7 cellular contexts compared by ENCODE assay signal in the genomic region with DNA sequence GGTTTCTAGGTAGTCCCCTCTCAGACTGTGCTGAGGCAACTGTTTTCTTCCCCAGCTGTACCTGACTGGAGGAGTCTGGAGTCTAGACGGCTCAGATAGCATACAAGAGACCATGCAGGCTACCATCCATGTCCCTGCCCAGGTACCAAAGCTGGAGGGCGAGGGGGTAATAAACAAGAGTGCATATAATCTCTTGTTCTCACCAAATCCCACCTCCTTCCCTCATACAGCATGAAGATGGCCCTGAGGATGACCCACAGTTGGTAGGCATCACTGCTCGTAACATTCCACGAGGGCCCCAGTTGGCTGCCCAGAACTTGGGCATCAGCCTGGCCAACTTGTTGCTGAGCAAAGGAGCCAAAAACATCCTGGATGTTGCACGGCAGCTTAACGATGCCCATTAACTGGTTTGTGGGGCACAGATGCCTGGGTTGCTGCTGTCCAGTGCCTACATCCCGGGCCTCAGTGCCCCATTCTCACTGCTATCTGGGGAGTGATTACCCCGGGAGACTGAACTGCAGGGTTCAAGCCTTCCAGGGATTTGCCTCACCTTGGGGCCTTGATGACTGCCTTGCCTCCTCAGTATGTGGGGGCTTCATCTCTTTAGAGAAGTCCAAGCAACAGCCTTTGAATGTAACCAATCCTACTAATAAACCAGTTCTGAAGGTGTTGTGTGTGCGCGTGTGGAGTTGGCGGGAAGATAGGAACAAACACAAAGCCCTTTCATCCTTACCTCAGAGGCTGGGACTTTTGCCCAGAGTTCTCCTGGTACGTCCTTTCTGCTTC. TPM values are rescaled to one million over a fixed set of nuclear protein-coding genes. Genes with fewer than 3 reads are reported as not detected.
A peak's percentile ranks its signal among the peaks of the same experiment; 100 is the strongest.
DNase-seq lines count a peak whose midpoint lies in the region; ATAC-seq, FAIRE-seq and TF ChIP-seq lines count a peak whose summit lies in the region.

No MANE protein-coding gene starts in this region.

- peak overlapping the region; percentile 95 for H3K4me3 ChIP-seq in NT2/D1 (ENCODE audit: insufficient read length, low read depth)
- peak overlapping the region; percentile 99 for H3K4me3 ChIP-seq in ectodermal cell (ENCODE audit: insufficient read depth, low read depth, low read length)
- peak overlapping the region; percentile 90 for H3K4me3 ChIP-seq in psoas muscle
- no peak overlapping the region for H3K4me3 ChIP-seq in vagina

- peak overlapping the region; percentile 94 for H3K9ac ChIP-seq in NT2/D1 (ENCODE audit: insufficient read length, low read depth)

- peaks cover 3% of the 10 kb centered on the region for H3K4me1 ChIP-seq in NT2/D1 (ENCODE audit: insufficient read depth, insufficient read length)
- peaks cover 20% of the 10 kb centered on the region for H3K4me1 ChIP-seq in ectodermal cell (ENCODE audit: control insufficient read depth, insufficient read depth, low read length)
- H3K4me1 ChIP-seq in psoas muscle: peaks cover 19% of the 10 kb centered on the region
- H3K4me1 ChIP-seq in vagina: peaks cover 29% of the 10 kb centered on the region

- 55 to 67% methylated on average over 12 of the region's 12 CpGs for WGBS in ectodermal cell, 2 experiments
- 37 to 51% (median 37%) methylated on average over 12 of the region's 12 CpGs for WGBS in psoas muscle, 3 donors

- DNase-seq in GM12891 (ENCODE audit: insufficient read length, low spot score): no peak
- no peak for DNase-seq in NT2/D1 (ENCODE audit: low read depth, low spot score)
- DNase-seq in psoas muscle: no peak
- DNase-seq in vagina (ENCODE audit: extremely low spot score in 2 of 2): no peak
- DNase-seq in mucosa of gallbladder (ENCODE audit: low spot score): no peak

- H3K27ac ChIP-seq in ectodermal cell (ENCODE audit: insufficient read depth, low read depth, low read length, poor library complexity, severe bottlenecking) (no peak overlapping the region), psoas muscle (peak overlapping the region; percentile 96), vagina (no peak overlapping the region)

- H3K36me3 ChIP-seq in NT2/D1 (ENCODE audit: insufficient read depth, insufficient read length, low read length) (peaks cover 78% of the 10 kb centered on the region), ectodermal cell (ENCODE audit: control insufficient read depth, insufficient read depth, low read length) (peaks cover 32% of the 10 kb centered on the region), psoas muscle (ENCODE audit: insufficient read depth in 1 of 2, low read depth in 1 of 2) (peaks cover 3 to 62% of the 10 kb centered on the region in 2 donors), vagina (peaks cover 0 to 17% of the 10 kb centered on the region in 2 donors)

- ATAC-seq in psoas muscle (no peak), HG03342 (IDR thresholded peaks at IDR 0.05; ENCODE audit: unreplicated experiment) (no peak)

- TF ChIP-seq CTCF in psoas muscle (IDR thresholded peaks at IDR 0.05) (no peak), vagina (IDR thresholded peaks at IDR 0.05) (no peak)

- H3K9me3 ChIP-seq in NT2/D1 (ENCODE audit: insufficient read depth, low read length) (peaks cover 6% of the 10 kb centered on the region; the same call in 1 of the 2 replicates), ectodermal cell (ENCODE audit: control insufficient read depth, low read length) (no peaks in the 10 kb centered on the region), psoas muscle (no peaks in the 10 kb centered on the region), vagina (no peaks in the 10 kb centered on the region)

- peak; percentile 56 for FAIRE-seq in GM12891 (lab: Jason Lieb, UNC)

- intact Hi-C loops in psoas muscle (cut with DNase I): no loop called here
- intact Hi-C loops in vagina (cut with DNase I): loop anchor here (10.0 kb wide), 1 partner anchor 112 kb away; the partner anchor contains the start of gene CBL

- H3K27me3 ChIP-seq in NT2/D1 (ENCODE audit: insufficient read depth, insufficient read length) (no peaks in the 10 kb centered on the region), ectodermal cell (ENCODE audit: control insufficient read depth, insufficient read depth, low read length, poor library complexity, severe bottlenecking) (no peaks in the 10 kb centered on the region), psoas muscle (ENCODE audit: insufficient read depth in 3 of 3, low read length in 2 of 3) (no peaks in the 10 kb centered on the region), vagina (no peaks in the 10 kb centered on the region)

- TF ChIP-seq POLR2A in GM12891 (IDR thresholded peaks at IDR 0.05; ENCODE audit: low read depth, low read length): peak; percentile 19
- no peak for TF ChIP-seq POLR2A in vagina (IDR thresholded peaks at IDR 0.05)

TF ChIP-seq in GM12891, 5 proteins besides CTCF, POLR2A, EP300 and RAD21:
- TF ChIP-seq POLR2AphosphoS5 (IDR thresholded peaks at IDR 0.05; ENCODE audit: low read depth, low read length) (peak; percentile 51; the same call in 1 of the 2 replicates), POU2F2 (IDR thresholded peaks at IDR 0.05; ENCODE audit: low read depth, low read length) (no peak)
TF ChIP-seq in GM12891: peak in this region for 1.

RNA-seq across cellular contexts. Expression of gene HMBS, which starts 8.4 kb away (rescaled TPM):
- polyA plus RNA-seq in GM12891 (2012; ENCODE audit: low read depth, missing spikeins): 31.2 TPM
- polyA plus RNA-seq in ectodermal cell (2013, experiment 1 of 4): 62.1 TPM
- polyA plus RNA-seq in ectodermal cell (2013, experiment 2 of 4): 62.7 TPM
- 43.9 TPM for polyA plus RNA-seq in ectodermal cell (2013, experiment 3 of 4)
- polyA plus RNA-seq in ectodermal cell (2013, experiment 4 of 4): 56.8 TPM
- 10 to 100 TPM; 18.1 to 33.3 (median 25.8) TPM for total RNA-seq in psoas muscle
- polyA plus RNA-seq in psoas muscle: 10 to 100 TPM; 38.3 to 45.3 (median 40.4) TPM
- 13.5 TPM for total RNA-seq in vagina
- 12.3 TPM for total RNA-seq in mucosa of gallbladder

RNA-seq across cellular contexts. Expression of gene DPAGT1, which starts 8.6 kb away (rescaled TPM):
- polyA plus RNA-seq in GM12891 (2012; ENCODE audit: low read depth, missing spikeins): 14.3 TPM
- 51.5 TPM for polyA plus RNA-seq in ectodermal cell (2013, experiment 1 of 4)
- 46.4 TPM for polyA plus RNA-seq in ectodermal cell (2013, experiment 2 of 4)
- polyA plus RNA-seq in ectodermal cell (2013, experiment 3 of 4): 47.5 TPM
- polyA plus RNA-seq in ectodermal cell (2013, experiment 4 of 4): 51.6 TPM
- 10 to 100 TPM in 3 of 4 donors, 1 to 10 TPM in 1; 9.4 to 12.9 (median 12.3) TPM for total RNA-seq in psoas muscle
- 10 to 100 TPM; 12.1 to 38.7 (median 27.3) TPM for polyA plus RNA-seq in psoas muscle
- total RNA-seq in vagina: 18.2 TPM
- 65.9 TPM for total RNA-seq in mucosa of gallbladder

RNA-seq across cellular contexts. Expression of gene C2CD2L, which starts 14.1 kb away (rescaled TPM):
- 3.7 TPM for polyA plus RNA-seq in GM12891 (2012; ENCODE audit: low read depth, missing spikeins)
- 9.2 TPM for polyA plus RNA-seq in ectodermal cell (2013, experiment 1 of 4)
- polyA plus RNA-seq in ectodermal cell (2013, experiment 2 of 4): 6.7 TPM
- polyA plus RNA-seq in ectodermal cell (2013, experiment 3 of 4): 4.4 TPM
- 7.2 TPM for polyA plus RNA-seq in ectodermal cell (2013, experiment 4 of 4)
- total RNA-seq in psoas muscle: 10 to 100 TPM; 10.9 to 16.8 (median 15.0) TPM
- 10 to 100 TPM; 14.5 to 28.7 (median 15.2) TPM for polyA plus RNA-seq in psoas muscle
- total RNA-seq in vagina: 7.1 TPM
- total RNA-seq in mucosa of gallbladder: 21.9 TPM

RNA-seq across cellular contexts. Expression of gene VPS11, which starts 25.5 kb away (rescaled TPM):
- polyA plus RNA-seq in GM12891 (2012; ENCODE audit: low read depth, missing spikeins): 31.6 TPM
- 22.5 TPM for polyA plus RNA-seq in ectodermal cell (2013, experiment 1 of 4)
- polyA plus RNA-seq in ectodermal cell (2013, experiment 2 of 4): 26.8 TPM
- 25.9 TPM for polyA plus RNA-seq in ectodermal cell (2013, experiment 3 of 4)
- 32.3 TPM for polyA plus RNA-seq in ectodermal cell (2013, experiment 4 of 4)
- total RNA-seq in psoas muscle (10 to 100 TPM; 16.2 to 25.4 (median 19.6) TPM), vagina (56.0 TPM), mucosa of gallbladder (33.4 TPM)
- 10 to 100 TPM; 16.4 to 23.2 (median 21.8) TPM for polyA plus RNA-seq in psoas muscle

RNA-seq across cellular contexts. Expression of gene HINFP, which starts 28.3 kb away (rescaled TPM):
- polyA plus RNA-seq in GM12891 (2012; ENCODE audit: low read depth, missing spikeins): 9.4 TPM
- polyA plus RNA-seq in ectodermal cell (2013, experiment 1 of 4): 43.1 TPM
- 40.3 TPM for polyA plus RNA-seq in ectodermal cell (2013, experiment 2 of 4)
- polyA plus RNA-seq in ectodermal cell (2013, experiment 3 of 4): 39.3 TPM
- polyA plus RNA-seq in ectodermal cell (2013, experiment 4 of 4): 39.0 TPM
- 10 to 100 TPM; 10.1 to 16.2 (median 14.3) TPM for total RNA-seq in psoas muscle
- polyA plus RNA-seq in psoas muscle: 10 to 100 TPM in 2 of 3 donors, 1 to 10 TPM in 1; 8.3 to 20.6 (median 10.9) TPM
- 22.1 TPM for total RNA-seq in vagina
- 35.9 TPM for total RNA-seq in mucosa of gallbladder

Comparison
In these comparisons a context has a peak if more than half of its experiments do, and no peak if none do; other contexts are left out.
1. H3K4me3 ChIP-seq: peak in NT2/D1 (single experiment), ectodermal cell (single experiment) and psoas muscle (single experiment); none in vagina (0 of 2).